In the genomic region with DNA sequence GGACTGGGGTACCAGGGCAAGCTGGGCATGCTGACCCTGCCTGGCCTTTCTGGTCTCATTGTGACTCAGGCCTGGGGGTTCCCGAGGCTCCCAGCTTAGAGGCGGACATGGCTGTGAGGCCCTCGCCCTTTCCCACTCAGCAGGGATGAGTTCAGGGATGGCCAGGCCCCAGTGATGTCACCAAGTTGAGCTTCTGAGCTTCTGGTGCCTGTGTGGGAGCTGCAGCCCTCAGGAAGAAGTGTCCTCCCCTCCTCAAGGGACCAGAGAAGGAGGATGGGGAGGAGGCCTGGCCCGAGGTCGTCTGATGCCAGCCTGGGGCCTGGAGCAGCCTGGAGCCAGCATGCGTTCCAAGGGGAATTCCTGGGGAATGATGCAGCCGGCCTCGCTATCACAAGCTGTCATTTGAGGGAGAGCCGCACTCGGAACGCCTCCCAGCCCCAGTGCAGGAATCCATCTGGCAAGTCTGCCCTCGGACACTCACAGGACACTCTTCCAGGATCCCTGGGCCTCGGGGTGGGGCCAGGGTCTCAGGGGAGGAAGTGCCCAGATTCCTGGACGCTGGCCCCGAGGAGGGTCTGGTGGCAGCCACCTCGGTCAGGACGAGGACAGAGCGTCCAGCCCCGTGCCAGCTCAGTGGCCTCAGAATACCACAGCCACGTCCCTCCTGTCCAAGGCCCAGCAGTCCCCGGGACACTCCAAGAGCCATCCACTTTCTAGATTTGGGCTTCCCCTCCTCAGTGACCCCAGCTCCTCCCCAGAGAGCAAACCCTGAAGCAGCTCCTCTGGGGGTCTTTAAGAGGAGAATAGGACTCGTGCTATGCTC, we compare ENCODE assay signal across 10 cellular contexts.
DNase-seq lines count a peak whose midpoint lies in the region; ATAC-seq, FAIRE-seq and TF ChIP-seq lines count a peak whose summit lies in the region.
"Had no signal": no experiment of that assay in that cellular context is flagged by ENCODE, and none has a peak within 500 bp of the region (broad histone marks: within the 10 kb centered on the region; RNA-seq: fewer than 3 reads in every experiment).

No MANE protein-coding gene starts in this region.

- intact Hi-C loops in pancreas (cut with DNase I) (no loop called here), sciatic nerve (cut with DNase I) (no loop called here), lower leg skin (cut with DNase I; ENCODE audit: low total_unique reads) (no loop called here)

- POLR2A ChIA-PET in BJ (lab: Charles Lee), result interaction anchor here (1.0 kb wide), 1 partner anchor 12 kb away, joined by 3 read pairs; no protein-coding TSS in a partner anchor

- CTCF ChIA-PET in BJ (lab: Yijun Ruan, JAX), result interaction anchor here (1.0 to 1.9 kb wide), 4 partner anchors 12 to 141 kb away, joined by 3 to 7 read pairs (median 4); no protein-coding TSS in a partner anchor

- H3K27me3 ChIP-seq in BJ (ENCODE audit: control insufficient read depth, insufficient read depth, low read length) (no peaks in the 10 kb centered on the region), SJCRH30 (no peaks in the 10 kb centered on the region), gastroesophageal sphincter (no peaks in the 10 kb centered on the region), pancreas (no peaks in the 10 kb centered on the region)

- H3K4me1 ChIP-seq in SJCRH30 (peaks cover 44% of the 10 kb centered on the region), gastroesophageal sphincter (peaks cover 0 to 47% (median 26%) of the 10 kb centered on the region in 3 donors), pancreas (peaks cover 0 to 5% (median 0%) of the 10 kb centered on the region in 3 donors)

- H3K36me3 ChIP-seq in BJ (ENCODE audit: control insufficient read depth, insufficient read depth, low read length), result no peaks in the 10 kb centered on the region
- H3K36me3 ChIP-seq in SJCRH30, result no peaks in the 10 kb centered on the region
- H3K36me3 ChIP-seq in gastroesophageal sphincter, result no peaks in the 10 kb centered on the region
- H3K36me3 ChIP-seq in pancreas, result no peaks in the 10 kb centered on the region

- TF ChIP-seq EP300 in gastroesophageal sphincter (IDR thresholded peaks at IDR 0.05), result no peak

- no peak overlapping the region for H3K4me3 ChIP-seq in BJ (ENCODE audit: low read depth, low read length)
- no peak overlapping the region for H3K4me3 ChIP-seq in SJCRH30
- H3K4me3 ChIP-seq in gastroesophageal sphincter, result no peak overlapping the region
- H3K4me3 ChIP-seq in pancreas, result no peak overlapping the region
- H3K4me3 ChIP-seq in lower leg skin (ENCODE audit: low read depth, poor library complexity, severe bottlenecking), result no peak overlapping the region
- H3K4me3 ChIP-seq: K562, SK-N-MC had no signal

- FAIRE-seq in pancreas (lab: Jason Lieb, UNC), result no peak
- FAIRE-seq: K562 had no signal

- H3K9me3 ChIP-seq in SJCRH30 (replicated peaks), result no peaks in the 10 kb centered on the region
- no peaks in the 10 kb centered on the region for H3K9me3 ChIP-seq in gastroesophageal sphincter
- no peaks in the 10 kb centered on the region for H3K9me3 ChIP-seq in pancreas

- ATAC-seq in gastroesophageal sphincter, result peak; percentile 78
- peak; percentile 38 to 70 (median 66) for ATAC-seq in pancreas
- no peak for ATAC-seq in sciatic nerve
- no peak for ATAC-seq in GM21717 (IDR thresholded peaks at IDR 0.05; ENCODE audit: unreplicated experiment)
- ATAC-seq: K562 had no signal

- TF ChIP-seq POLR2A in gastroesophageal sphincter (IDR thresholded peaks at IDR 0.05) (no peak), lower leg skin (IDR thresholded peaks at IDR 0.05) (no peak)

- DNase-seq in BJ (ENCODE audit: low read depth) (peak; percentile 87), SJCRH30 (peak; percentile 66 to 79), pancreas (peak in 5 of 6 donors; percentile 43 to 64 (median 54)), sciatic nerve (ENCODE audit: low spot score) (no peak), NCI-H2196 (lab: John Stamatoyannopoulos, UW; ENCODE audit: unreplicated experiment) (no peak), lower leg skin (ENCODE audit: low spot score in 2 of 2) (no peak)

- H3K27ac ChIP-seq in SJCRH30 (peak overlapping the region; percentile 70), gastroesophageal sphincter (peak overlapping the region in 3 of 4 donors; percentile 80 to 85 (median 80)), pancreas (peak overlapping the region in 2 of 4 donors; percentile 2 to 41)
- H3K27ac ChIP-seq: SK-N-MC had no signal

- WGBS in gastroesophageal sphincter (ENCODE audit: low coverage in 1 of 2), 2 donors, result 14 to 43% methylated on average over 1 to 10 of the region's 22 CpGs
- 49 to 52% methylated on average over 22 of the region's 22 CpGs for WGBS in pancreas, 2 donors
- WGBS in lower leg skin, 2 donors, result 38 to 45% methylated on average over 17 to 19 of the region's 22 CpGs

- no peak for TF ChIP-seq CTCF in BJ (IDR thresholded peaks at IDR 0.05; ENCODE audit: insufficient read depth, low read depth, low read length)
- no peak for TF ChIP-seq CTCF in gastroesophageal sphincter (IDR thresholded peaks at IDR 0.05)
- no peak for TF ChIP-seq CTCF in pancreas (IDR thresholded peaks at IDR 0.05)
- no peak for TF ChIP-seq CTCF in lower leg skin (IDR thresholded peaks at IDR 0.05)

Comparison
In these comparisons a context has a peak if more than half of its experiments do, and no peak if none do; other contexts are left out.
1. DNase-seq: peak in BJ (single experiment), SJCRH30 (2 of 2) and pancreas (5 of 6); none in sciatic nerve (single experiment), NCI-H2196 (single experiment) and lower leg skin (0 of 2).
2. ATAC-seq: peak in gastroesophageal sphincter (single experiment) and pancreas (4 of 4); none in sciatic nerve (single experiment) and GM21717 (single experiment).